Comparison of ENCODE assay signal across 9 cellular contexts in the genomic region with DNA sequence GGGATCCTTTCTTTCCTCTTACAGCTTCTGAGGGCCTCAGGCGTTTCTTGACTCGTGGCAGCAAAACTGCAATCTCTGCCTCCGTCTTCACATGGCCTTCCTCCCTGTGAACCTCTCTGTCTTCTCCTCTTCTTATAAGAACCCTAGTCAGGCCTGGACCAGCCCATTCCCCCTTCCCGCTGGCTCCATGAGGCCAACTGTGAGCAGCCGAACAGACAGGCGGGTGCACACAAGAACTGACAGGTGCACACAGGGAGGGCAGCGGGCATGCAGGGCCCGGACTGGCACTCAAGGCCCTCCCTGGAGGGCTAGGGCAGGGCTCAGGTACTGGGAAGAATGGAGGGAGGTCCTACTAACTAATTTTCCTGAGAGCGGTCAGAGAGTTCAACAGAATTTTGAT.
"Had no signal": no experiment of that assay in that cellular context is flagged by ENCODE, and none has a peak within 500 bp of the region (broad histone marks: within the 10 kb centered on the region; RNA-seq: fewer than 3 reads in every experiment).

No MANE protein-coding gene starts in this region.

- H3K4me1 ChIP-seq: HAP-1 had no signal

- H3K9me3 ChIP-seq: HAP-1 had no signal

- H3K36me3 ChIP-seq: HAP-1 had no signal

- H3K9ac ChIP-seq: GM23248 had no signal

- DNase-seq: GM23248, GOT3, H7, HFFc6, KBM-7 had no signal

- H2AFZ ChIP-seq: GM23248 had no signal

- H3K27ac ChIP-seq: GM23248, HL-60 had no signal

- ATAC-seq: HCT116, HepG2 had no signal

- H3K4me3 ChIP-seq: GM23248, HAP-1 had no signal
